In the genomic region with DNA sequence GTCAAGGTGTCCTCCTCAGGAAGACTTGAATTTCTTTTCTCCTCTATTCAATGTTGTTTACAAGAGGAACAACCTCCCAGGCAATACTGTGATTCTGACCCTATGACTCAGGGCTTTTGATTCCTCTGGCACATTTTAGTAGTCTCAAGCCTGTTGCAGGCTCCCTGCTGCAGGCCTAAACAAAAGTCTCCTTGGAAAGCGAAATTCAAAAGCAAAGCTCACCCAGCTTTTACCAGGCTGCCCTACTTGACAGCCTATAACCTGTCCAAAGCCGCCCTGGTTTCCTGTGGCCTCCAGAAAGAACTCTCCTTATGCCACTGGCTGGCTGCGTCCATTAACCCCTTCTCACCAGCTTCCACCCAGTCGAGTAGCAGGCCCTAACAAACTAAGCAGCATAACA, we compare ENCODE assay signal across 9 cellular contexts. TPM values are rescaled to one million over a fixed set of nuclear protein-coding genes. Genes with fewer than 3 reads are reported as not detected.
A peak's percentile ranks its signal among the peaks of the same experiment; 100 is the strongest.
DNase-seq lines count a peak whose midpoint lies in the region; ATAC-seq and TF ChIP-seq lines count a peak whose summit lies in the region.
"Had no signal": no experiment of that assay in that cellular context is flagged by ENCODE, and none has a peak within 500 bp of the region (broad histone marks: within the 10 kb centered on the region; RNA-seq: fewer than 3 reads in every experiment).

No MANE protein-coding gene starts in this region.

- no peak overlapping the region for H3K4me3 ChIP-seq in body of pancreas
- H3K4me3 ChIP-seq in iPS-20b (ENCODE audit: low read length), result no peak overlapping the region
- H3K4me3 ChIP-seq in subcutaneous abdominal adipose tissue (ENCODE audit: low read depth in 1 of 5, low read length in 5 of 5), result peak overlapping the region in 1 of 5 donors; percentile 22

- H3K36me3 Mint-ChIP-seq in natural killer cell, result no peaks in the 10 kb centered on the region

- H3K9ac ChIP-seq in iPS-20b (ENCODE audit: low read depth, low read length) (peak overlapping the region; percentile 63; the same call in 1 of the 2 replicates), subcutaneous abdominal adipose tissue (ENCODE audit: low read length in 5 of 5) (peak overlapping the region in 1 of 5 donors; percentile 41)
- H3K9ac ChIP-seq: KMS-11 had no signal

- H3K27me3 ChIP-seq in body of pancreas (no peaks in the 10 kb centered on the region), iPS-20b (ENCODE audit: insufficient read depth, low read length) (no peaks in the 10 kb centered on the region), subcutaneous abdominal adipose tissue (ENCODE audit: control insufficient read depth in 5 of 5, insufficient read depth in 4 of 5, low read length in 5 of 5) (no peaks in the 10 kb centered on the region)

- ATAC-seq in body of pancreas, result peak; percentile 65
- ATAC-seq in HG03135 (IDR thresholded peaks at IDR 0.05; ENCODE audit: unreplicated experiment), result no peak
- no peak for ATAC-seq in natural killer cell

- H3K36me3 ChIP-seq in body of pancreas (replicated peaks in 1 of 2; ENCODE audit: insufficient read depth in 1 of 2, low read depth in 2 of 2) (no peaks in the 10 kb centered on the region), iPS-20b (ENCODE audit: insufficient read depth, low read depth, low read length) (peaks cover 32% of the 10 kb centered on the region), subcutaneous abdominal adipose tissue (ENCODE audit: control insufficient read depth in 5 of 5, insufficient read depth in 5 of 5, low read length in 5 of 5) (no peaks in the 10 kb centered on the region)

- no peak overlapping the region for H3K27ac Mint-ChIP-seq in natural killer cell

- H3K9me3 ChIP-seq in body of pancreas (no peaks in the 10 kb centered on the region), iPS-20b (ENCODE audit: insufficient read depth, low read depth, low read length) (no peaks in the 10 kb centered on the region), subcutaneous abdominal adipose tissue (ENCODE audit: control insufficient read depth in 5 of 5, low read length in 5 of 5) (no peaks in the 10 kb centered on the region)

- no peaks in the 10 kb centered on the region for H3K9me3 Mint-ChIP-seq in natural killer cell

- peaks cover 8 to 10% of the 10 kb centered on the region in 2 donors for H3K27me3 Mint-ChIP-seq in natural killer cell (ENCODE audit: low read depth in 2 of 2)

- intact Hi-C loops in body of pancreas (cut with DNase I) (no loop called here), natural killer cell (cut with micrococcal nuclease) (no loop called here)

- H3K4me1 Mint-ChIP-seq in natural killer cell, result peaks cover 0 to 4% of the 10 kb centered on the region in 2 donors

- H3K4me3 Mint-ChIP-seq in natural killer cell, result no peak overlapping the region

- TF ChIP-seq POLR2A in body of pancreas (IDR thresholded peaks at IDR 0.05), result no peak

- peaks cover 43% of the 10 kb centered on the region for H3K4me1 ChIP-seq in body of pancreas
- peaks cover 73% of the 10 kb centered on the region for H3K4me1 ChIP-seq in iPS-20b (ENCODE audit: insufficient read depth, low read length)
- H3K4me1 ChIP-seq in subcutaneous abdominal adipose tissue (ENCODE audit: control insufficient read depth in 5 of 5, insufficient read depth in 5 of 5, low read length in 5 of 5), result peaks cover 3 to 45% (median 26%) of the 10 kb centered on the region in 5 donors

- TF ChIP-seq CTCF in body of pancreas (IDR thresholded peaks at IDR 0.05), result no peak
- TF ChIP-seq CTCF in natural killer cell (IDR thresholded peaks at IDR 0.05), result no peak

- DNase-seq in HPDE6-E6E7 (ENCODE audit: extremely low spot score) (peak; percentile 45), body of pancreas (peak in 2 of 4 donors; percentile 13 to 23), natural killer cell (no peak), superior temporal gyrus (ENCODE audit: extremely low spot score) (no peak), COLO668 (lab: John Stamatoyannopoulos, UW; ENCODE audit: unreplicated experiment) (no peak)

- WGBS in body of pancreas, 2 donors, result 46 to 57% methylated on average over 4 of the region's 4 CpGs

- H3K27ac ChIP-seq in body of pancreas, result peak overlapping the region in 1 of 4 donors; percentile 9
- peak overlapping the region; percentile 61 for H3K27ac ChIP-seq in iPS-20b (ENCODE audit: low read length)
- peak overlapping the region; percentile 39 for H3K27ac ChIP-seq in subcutaneous abdominal adipose tissue (ENCODE audit: low read depth, low read length)
- H3K27ac ChIP-seq: KMS-11 had no signal

RNA-seq across cellular contexts. Expression of gene FGD6, which starts 11.6 kb away (rescaled TPM):
- total RNA-seq in body of pancreas (10 to 100 TPM; 15.8 to 19.1 TPM), natural killer cell (1 to 10 TPM; 1.5 to 1.9 (median 1.9) TPM)

RNA-seq across cellular contexts. Expression of gene VEZT, which starts 11.9 kb away (rescaled TPM):
- total RNA-seq in body of pancreas, result 10 to 100 TPM; 50.8 to 56.4 TPM
- total RNA-seq in natural killer cell, result 10 to 100 TPM; 32.7 to 37.0 (median 35.1) TPM

Comparison
In these comparisons a context has a peak if more than half of its experiments do, and no peak if none do; other contexts are left out.
1. RNA of gene FGD6, which starts 11.6 kb away (total RNA-seq): 15.8 to 19.1 TPM in body of pancreas; 1.5 to 1.9 TPM in natural killer cell; every median in the first group is over 4 times any median in the second.